In the genomic region with DNA sequence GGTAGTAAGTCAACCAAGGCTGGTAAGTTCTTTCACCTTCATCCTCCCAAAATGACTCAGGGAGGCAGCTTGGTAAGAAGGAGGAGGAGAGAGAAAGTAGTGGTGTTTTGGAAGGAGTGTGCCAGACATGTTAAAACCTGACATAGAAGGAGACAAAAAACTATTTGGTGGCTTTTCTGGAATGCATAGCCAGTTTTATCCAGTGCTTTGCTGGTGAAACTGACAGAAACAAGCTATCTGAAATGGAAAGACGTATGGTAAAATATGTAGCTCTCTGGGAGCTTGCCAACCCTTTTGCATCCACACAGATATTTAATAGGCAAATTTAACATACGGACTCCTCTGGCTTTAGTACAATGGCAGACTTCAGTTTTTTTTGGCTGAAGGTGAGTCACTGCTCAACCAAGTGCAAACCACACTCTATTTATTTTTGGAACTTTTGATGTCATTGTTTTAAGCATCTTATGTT, we compare ENCODE assay signal across 8 cellular contexts. TPM values are rescaled to one million over a fixed set of nuclear protein-coding genes. Genes with fewer than 3 reads are reported as not detected.
A peak's percentile ranks its signal among the peaks of the same experiment; 100 is the strongest.
DNase-seq lines count a peak whose midpoint lies in the region; ATAC-seq, FAIRE-seq and TF ChIP-seq lines count a peak whose summit lies in the region.

No MANE protein-coding gene starts in this region.

- DNase-seq in H54 (ENCODE audit: insufficient read length, low spot score) (peak; percentile 42), MM.1S (peak; percentile 69), choroid plexus epithelial cell (ENCODE audit: low read depth) (peak; percentile 83), esophagus muscularis mucosa (ENCODE audit: extremely low spot score) (no peak), coronary artery (ENCODE audit: low spot score) (no peak), GOT3 (lab: John Stamatoyannopoulos, UW) (no peak)
- DNase-seq in activated CD4-positive, CD25-positive, alpha-beta regulatory T cell treated with anti-CD3 and anti-CD28 coated beads, Interleukin-2, amount 50 U/mL, for 72 hours, result no peak

- H3K79me2 ChIP-seq in MM.1S (ENCODE audit: low read length), result no peaks in the 10 kb centered on the region

- H4K20me1 ChIP-seq in MM.1S (ENCODE audit: insufficient read depth, low read length), result no peaks in the 10 kb centered on the region

- H3K9me2 ChIP-seq in MM.1S (replicated peaks; ENCODE audit: insufficient read depth, low read length), result no peaks in the 10 kb centered on the region

- TF ChIP-seq POLR2A in H54 (IDR thresholded peaks at IDR 0.05; ENCODE audit: low read depth, low read length) (no peak), esophagus muscularis mucosa (IDR thresholded peaks at IDR 0.05; ENCODE audit: low read depth) (no peak)

- H3K9ac ChIP-seq in MM.1S (ENCODE audit: low read length), result peak overlapping the region; percentile 7; the same call in 1 of the 2 replicates

- H3K9me3 ChIP-seq in MM.1S (replicated peaks; ENCODE audit: insufficient read depth, low read length), result no peaks in the 10 kb centered on the region
- H3K9me3 ChIP-seq in esophagus muscularis mucosa, result no peaks in the 10 kb centered on the region

- H2AFZ ChIP-seq in MM.1S (ENCODE audit: low read length), result no peak overlapping the region

- TF ChIP-seq EP300 in esophagus muscularis mucosa (IDR thresholded peaks at IDR 0.05), result no peak

- TF ChIP-seq CTCF in MM.1S (IDR thresholded peaks at IDR 0.05; ENCODE audit: low read length) (no peak), choroid plexus epithelial cell (conservative IDR thresholded peaks at IDR 0.05; ENCODE audit: low read depth, low read length) (no peak), esophagus muscularis mucosa (IDR thresholded peaks at IDR 0.05) (no peak), coronary artery (IDR thresholded peaks at IDR 0.05) (no peak)

- H3K4me2 ChIP-seq in MM.1S (ENCODE audit: low read depth, low read length), result peak overlapping the region; percentile 28; the same call in 1 of the 2 replicates

- intact Hi-C loops in esophagus muscularis mucosa (cut with DNase I), result no loop called here

- peaks cover 13% of the 10 kb centered on the region; the same call in 1 of the 2 replicates for H3F3A ChIP-seq in MM.1S (ENCODE audit: insufficient read depth, low read length)

- H3K36me3 ChIP-seq in MM.1S (replicated peaks; ENCODE audit: insufficient read depth, low read length) (peaks cover 18% of the 10 kb centered on the region), esophagus muscularis mucosa (peaks cover 8 to 77% (median 46%) of the 10 kb centered on the region in 4 donors)

- ATAC-seq in GM18508 (IDR thresholded peaks at IDR 0.05; ENCODE audit: insufficient read depth, unreplicated experiment), result peak; percentile 56

- peak; percentile 99 for FAIRE-seq in H54 (lab: Jason Lieb, UNC)

- no peak overlapping the region for H3K4me3 ChIP-seq in MM.1S (ENCODE audit: low read length)
- no peak overlapping the region for H3K4me3 ChIP-seq in choroid plexus epithelial cell (ENCODE audit: low read depth, low read length)
- H3K4me3 ChIP-seq in esophagus muscularis mucosa, result no peak overlapping the region
- H3K4me3 ChIP-seq in coronary artery, result no peak overlapping the region

- H3K27me3 ChIP-seq in MM.1S (replicated peaks; ENCODE audit: insufficient read depth, low read length), result no peaks in the 10 kb centered on the region
- no peaks in the 10 kb centered on the region for H3K27me3 ChIP-seq in esophagus muscularis mucosa

- 44% methylated on average over 2 of the region's 2 CpGs for whole genome bisulfite sequencing in esophagus muscularis mucosa

- H3K4me1 ChIP-seq in MM.1S (ENCODE audit: low read length) (peaks cover 22% of the 10 kb centered on the region), esophagus muscularis mucosa (peaks cover 0 to 7% (median 2%) of the 10 kb centered on the region in 4 donors)

- peak overlapping the region; percentile 63; the same call in 1 of the 2 replicates for H3K27ac ChIP-seq in MM.1S (ENCODE audit: low read length)
- H3K27ac ChIP-seq in esophagus muscularis mucosa (replicated peaks in 1 of 4), result no peak overlapping the region
- peak overlapping the region in 1 of 2 donors; percentile 15 for H3K27ac ChIP-seq in coronary artery

RNA-seq across cellular contexts. Expression of a gene that starts 45.4 kb away (rescaled TPM):
- 10 to 100 TPM; 28.5 to 30.7 (median 29.5) TPM for total RNA-seq in esophagus muscularis mucosa

Comparison
In these comparisons a context has a peak if more than half of its experiments do, and no peak if none do; other contexts are left out.
1. DNase-seq: peak in H54 (single experiment), MM.1S (single experiment) and choroid plexus epithelial cell (single experiment); none in esophagus muscularis mucosa (single experiment), coronary artery (single experiment), GOT3 (single experiment) and activated CD4-positive, CD25-positive, alpha-beta regulatory T cell treated with anti-CD3 and anti-CD28 coated beads, Interleukin-2, amount 50 U/mL, for 72 hours (single experiment).